Comparison of ENCODE assay signal across 1 cellular context in genomic region chr21:38965241-38965640, GRCh38.
TF ChIP-seq lines count a peak whose summit lies in the region.

No MANE protein-coding gene starts in this region.

TF ChIP-seq in H1, 55 proteins besides CTCF, POLR2A, EP300 and RAD21:
- no peak for TF ChIP-seq RXRA (IDR thresholded peaks at IDR 0.05; ENCODE audit: insufficient read depth, low read depth, low read length)
- no peak for TF ChIP-seq SIX5 (IDR thresholded peaks at IDR 0.05; ENCODE audit: low read depth, low read length)
- TF ChIP-seq E2F6 (IDR thresholded peaks at IDR 0.05), result no peak
- TF ChIP-seq ATF3 (IDR thresholded peaks at IDR 0.05; ENCODE audit: insufficient read depth, low read depth, low read length), result no peak
- TF ChIP-seq SAP30 (IDR thresholded peaks at IDR 0.05; ENCODE audit: insufficient read depth, insufficient replicate concordance, low read length), result no peak
- TF ChIP-seq PHF8 (conservative IDR thresholded peaks at IDR 0.05; ENCODE audit: low read depth, low read length), result no peak
- TF ChIP-seq SIRT6 (IDR thresholded peaks at IDR 0.05; ENCODE audit: low read length), result no peak
- TF ChIP-seq CEBPB (IDR thresholded peaks at IDR 0.05; ENCODE audit: low read depth, low read length), result no peak
- no peak for TF ChIP-seq POLR2AphosphoS5 (IDR thresholded peaks at IDR 0.05; ENCODE audit: low read depth, low read length)
- no peak for TF ChIP-seq BRCA1 (IDR thresholded peaks at IDR 0.05; ENCODE audit: low read depth, low read length)
- TF ChIP-seq FOSL1 (IDR thresholded peaks at IDR 0.05; ENCODE audit: insufficient read depth, low read depth, low read length), result no peak
- no peak for TF ChIP-seq ASH2L (IDR thresholded peaks at IDR 0.05; ENCODE audit: low read length)
- TF ChIP-seq POU5F1 (IDR thresholded peaks at IDR 0.05; ENCODE audit: low read depth, low read length), result no peak
TF ChIP-seq in H1: peak in this region for 0.
